ENCODE assay signal across 17 cellular contexts in genomic region chr5:41503321-41503720, GRCh38. TPM values are rescaled to one million over a fixed set of nuclear protein-coding genes. Genes with fewer than 3 reads are reported as not detected.
DNase-seq lines count a peak whose midpoint lies in the region; ATAC-seq and TF ChIP-seq lines count a peak whose summit lies in the region.
"Had no signal": no experiment of that assay in that cellular context is flagged by ENCODE, and none has a peak within 500 bp of the region (broad histone marks: within the 10 kb centered on the region; RNA-seq: fewer than 3 reads in every experiment).

No MANE protein-coding gene starts in this region.

- no peaks in the 10 kb centered on the region for H3F3A ChIP-seq in PC-3 (ENCODE audit: low read length, unreplicated experiment)
- no peaks in the 10 kb centered on the region for H3F3A ChIP-seq in neural progenitor cell (ENCODE audit: low read depth)

- peak overlapping the region; percentile 9; the same call in 1 of the 2 replicates for H3K27ac ChIP-seq in PC-3 (ENCODE audit: low read length)
- H3K27ac ChIP-seq in neural progenitor cell: no peak overlapping the region
- H3K27ac ChIP-seq: A549 had no signal

- H3K79me2 ChIP-seq in PC-3 (ENCODE audit: low read length) (peaks cover 22% of the 10 kb centered on the region), neural progenitor cell (ENCODE audit: low read depth) (no peaks in the 10 kb centered on the region)

- TF ChIP-seq CTCF in PC-3 (conservative IDR thresholded peaks at IDR 0.05; ENCODE audit: low read depth, low read length) (no peak), neural progenitor cell (IDR thresholded peaks at IDR 0.05) (no peak), nephron progenitor cell (IDR thresholded peaks at IDR 0.05) (no peak)

- POLR2A ChIA-PET in PC-3 (lab: Charles Lee; ENCODE audit: unreplicated experiment): no interaction called here

- no peak overlapping the region for H3K9ac ChIP-seq in PC-3 (ENCODE audit: low read length)
- no peak overlapping the region for H3K9ac ChIP-seq in neural progenitor cell

- H4K20me1 ChIP-seq in PC-3 (ENCODE audit: low read length): no peaks in the 10 kb centered on the region
- H4K20me1 ChIP-seq in neural progenitor cell (ENCODE audit: low read depth): no peaks in the 10 kb centered on the region

- H3K4me1 Mint-ChIP-seq in neural progenitor cell (peaks cover 13% of the 10 kb centered on the region), nephron progenitor cell (no peaks in the 10 kb centered on the region)
- H3K4me1 Mint-ChIP-seq: CD14-positive monocyte had no signal

- H3K9me3 ChIP-seq in PC-3 (ENCODE audit: low read length) (no peaks in the 10 kb centered on the region), neural progenitor cell (ENCODE audit: low read depth) (no peaks in the 10 kb centered on the region)
- H3K9me3 ChIP-seq: A549, HAP-1 had no signal

- H3K4me3 ChIP-seq in PC-3 (ENCODE audit: low read length): no peak overlapping the region
- H3K4me3 ChIP-seq in neural progenitor cell: no peak overlapping the region
- H3K4me3 ChIP-seq: A549, HAP-1 had no signal

- H3K27me3 Mint-ChIP-seq in neural progenitor cell (ENCODE audit: insufficient read depth, low read depth) (peaks cover 13% of the 10 kb centered on the region), nephron progenitor cell (ENCODE audit: low read depth, poor library complexity) (peaks cover 30% of the 10 kb centered on the region)

- H2AFZ ChIP-seq in PC-3 (ENCODE audit: low read length) (no peak overlapping the region), neural progenitor cell (replicated peaks) (no peak overlapping the region)

- intact Hi-C loops in PC-3 (cut with micrococcal nuclease): loop anchor here (10.0 kb wide), 1 partner anchor 49 kb away; no protein-coding TSS in a partner anchor

- CTCF ChIA-PET in PC-3 (lab: Charles Lee): no interaction called here

- H3K4me2 ChIP-seq in PC-3 (ENCODE audit: low read length): peak overlapping the region; percentile 24
- peak overlapping the region; percentile 56 for H3K4me2 ChIP-seq in neural progenitor cell
- H3K4me2 ChIP-seq: A549 had no signal

- H3K36me3 Mint-ChIP-seq in neural progenitor cell: no peaks in the 10 kb centered on the region
- H3K36me3 Mint-ChIP-seq in nephron progenitor cell (ENCODE audit: low read depth): no peaks in the 10 kb centered on the region
- H3K36me3 Mint-ChIP-seq: CD14-positive monocyte; CD8-positive, alpha-beta T cell had no signal

- H3K27ac Mint-ChIP-seq in neural progenitor cell (no peak overlapping the region), nephron progenitor cell (no peak overlapping the region)
- H3K27ac Mint-ChIP-seq: CD14-positive monocyte; CD8-positive, alpha-beta T cell had no signal

- peaks cover 35% of the 10 kb centered on the region for H3K4me1 ChIP-seq in PC-3 (ENCODE audit: insufficient read depth, low read length)
- H3K4me1 ChIP-seq in neural progenitor cell: peaks cover 7% of the 10 kb centered on the region
- H3K4me1 ChIP-seq: HAP-1 had no signal

- no peaks in the 10 kb centered on the region for H3K27me3 ChIP-seq in PC-3 (ENCODE audit: low read length)
- H3K27me3 ChIP-seq in neural progenitor cell: peaks cover 62% of the 10 kb centered on the region

- no peaks in the 10 kb centered on the region for H3K36me3 ChIP-seq in PC-3 (ENCODE audit: low read depth, low read length)
- H3K36me3 ChIP-seq in neural progenitor cell: no peaks in the 10 kb centered on the region
- H3K36me3 ChIP-seq: HAP-1 had no signal

- H3K4me3 Mint-ChIP-seq in neural progenitor cell: no peak overlapping the region
- H3K4me3 Mint-ChIP-seq in nephron progenitor cell: no peak overlapping the region
- H3K4me3 Mint-ChIP-seq: CD14-positive monocyte; CD8-positive, alpha-beta T cell had no signal

- DNase-seq in NCI-H446 treated with DMSO at 0.1 percent for 48 hours (lab: John Stamatoyannopoulos, UW): peak; percentile 52
- peak; percentile 68 for DNase-seq in PC-3
- peak; percentile 70 for DNase-seq in cerebellum (ENCODE audit: low spot score)
- no peak for DNase-seq in neural progenitor cell (ENCODE audit: low spot score)
- no peak for DNase-seq in nephron progenitor cell
- no peak for DNase-seq in midbrain (lab: John Stamatoyannopoulos, UW)
- DNase-seq: CD8-positive, alpha-beta T cell; COR-L47; DMS153; DMS79 treated with DMSO at 0.1 percent for 48 hours; EL; GDM1 had no signal

- H3K9me2 ChIP-seq in PC-3 (replicated peaks; ENCODE audit: low read length): no peaks in the 10 kb centered on the region

- BruUV-seq in PC-3 (replicated peaks; lab: Mats Ljungman, UMichigan): no TSS peak

- ATAC-seq in PC-3: peak; percentile 92
- ATAC-seq in GM19463 (IDR thresholded peaks at IDR 0.05; ENCODE audit: unreplicated experiment): no peak
- ATAC-seq: CD8-positive, alpha-beta T cell; HepG2 had no signal

- H3K9me3 Mint-ChIP-seq in neural progenitor cell (no peaks in the 10 kb centered on the region), nephron progenitor cell (no peaks in the 10 kb centered on the region)

RNA-seq across cellular contexts. Expression of gene PLCXD3, which starts 7.1 kb away (rescaled TPM):
- 5.0 TPM in 2 replicates for total RNA-seq in PC-3 (2014; rRNA removed)
- total RNA-seq in cerebellum: 10.6 TPM
- 0.09 TPM in 1 of 2 replicates, not detected in the other for total RNA-seq in neural progenitor cell (ENCODE audit: low replicate concordance)
- total RNA-seq: CD8-positive, alpha-beta T cell; HepG2 had no signal

Comparison
In these comparisons a context has a peak if more than half of its experiments do, and no peak if none do; other contexts are left out.
1. DNase-seq: peak in NCI-H446 treated with DMSO at 0.1 percent for 48 hours (single experiment), PC-3 (single experiment) and cerebellum (single experiment); none in neural progenitor cell (single experiment), nephron progenitor cell (single experiment) and midbrain (single experiment).